Comparison of ENCODE assay signal across 33 cellular contexts in genomic region chr9:87278971-87279731, GRCh38.
DNase-seq lines count a peak whose midpoint lies in the region; ATAC-seq and TF ChIP-seq lines count a peak whose summit lies in the region.
"Had no signal": no experiment of that assay in that cellular context is flagged by ENCODE, and none has a peak within 500 bp of the region (broad histone marks: within the 10 kb centered on the region; RNA-seq: fewer than 3 reads in every experiment).

No MANE protein-coding gene starts in this region.

- intact Hi-C loops in mammary epithelial cell (cut with micrococcal nuclease): no loop called here

- no peak for ATAC-seq in GM18519 (IDR thresholded peaks at IDR 0.05; ENCODE audit: low FRiP score, unreplicated experiment)
- ATAC-seq: GM23338, Right ventricle myocardium inferior, sciatic nerve had no signal

- H3K27me3 ChIP-seq in mammary epithelial cell (ENCODE audit: insufficient read depth, low read length) (no peaks in the 10 kb centered on the region), mesenchymal stem cell (ENCODE audit: control insufficient read depth in 1 of 2, insufficient read depth in 1 of 2, low read length in 2 of 2) (no peaks in the 10 kb centered on the region)
- H3K27me3 ChIP-seq: adrenal gland, cardiac muscle cell, heart right ventricle, tibial artery had no signal

- H3K9me3 ChIP-seq in mammary epithelial cell (replicated peaks; ENCODE audit: insufficient read depth, low read length) (no peaks in the 10 kb centered on the region), mesenchymal stem cell (ENCODE audit: control insufficient read depth, low read length) (no peaks in the 10 kb centered on the region)
- H3K9me3 ChIP-seq: adrenal gland, heart right ventricle, prostate gland, tibial artery had no signal

- H4K91ac ChIP-seq in mesenchymal stem cell (ENCODE audit: low read length): no peak overlapping the region

- DNase-seq in HFFc6: peak; percentile 61
- peak; percentile 26 for DNase-seq in mammary epithelial cell
- DNase-seq in mesenchymal stem cell: peak; percentile 39
- no peak for DNase-seq in NCI-H82 (lab: John Stamatoyannopoulos, UW)
- DNase-seq in MV-4-11 (lab: John Stamatoyannopoulos, UW): no peak
- no peak for DNase-seq in ACHN
- DNase-seq: activated CD4-positive, alpha-beta memory T cell treated with anti-CD3 and anti-CD28 coated beads, Interleukin-2, amount 10 ng/mL, durations not matched to agents 7 days and 5 days; activated CD4-positive, alpha-beta T cell treated with anti-CD3 and anti-CD28 coated beads for 1 hour; activated CD8-positive, alpha-beta memory T cell treated with anti-CD3 and anti-CD28 coated beads, Interleukin-2, amount 50 U/mL, for 48 hours; activated naive CD4-positive, alpha-beta T cell treated with Interleukin-2 at 50 U/mL for 16 hours; adrenal gland; effector memory CD4-positive, alpha-beta T cell; GDM1; heart right ventricle; KG1; kidney; MM.1S; NCI-H1417; NCI-H2081; NCI-H2227 treated with DMSO at 0.1 percent for 48 hours; NCI-H69; stimulated activated CD4-positive, alpha-beta T cell treated with anti-CD3 and anti-CD28 coated beads, Interleukin-4, amount 100 ng/mL, for 1 hour; tibial artery had no signal

- H2BK120ac ChIP-seq in mesenchymal stem cell (ENCODE audit: low read depth, low read length): no peak overlapping the region

- H3K4ac ChIP-seq in mesenchymal stem cell (ENCODE audit: low read depth in 1 of 2, low read length in 2 of 2): no peak overlapping the region

- H3K9me3 Mint-ChIP-seq in HFFc6: 0 out of 2 replicates have a peak, but pooled peaks cover 3% of the 10 kb centered on the region
- H3K9me3 Mint-ChIP-seq: activated CD4-positive, alpha-beta memory T cell treated with anti-CD3 and anti-CD28 coated beads, Interleukin-2, amount 10 ng/mL, durations not matched to agents 7 days and 5 days; GM23338 had no signal

- BruUV-seq in mammary epithelial cell (replicated peaks; lab: Mats Ljungman, UMichigan): no TSS peak

- peak overlapping the region; percentile 82 for H2AFZ ChIP-seq in mammary epithelial cell (ENCODE audit: low read depth, low read length)
- H2AFZ ChIP-seq in mesenchymal stem cell (ENCODE audit: low read depth, low read length): no peak overlapping the region
- H2AFZ ChIP-seq: GM23338 had no signal

- H3K36me3 Mint-ChIP-seq in HFFc6 (ENCODE audit: low read depth): peaks cover 26% of the 10 kb centered on the region
- H3K36me3 Mint-ChIP-seq: CD14-positive monocyte, mesothelial cell of epicardium had no signal

- dilution Hi-C loops in mammary epithelial cell (cut with HindIII; ENCODE audit: low sequenced_read_pairs): no loop called here

- in situ Hi-C loops in mammary epithelial cell (cut with MboI; ENCODE audit: low sequenced_read_pairs in 2 of 2): no loop called here
- in situ Hi-C loops in ACHN (cut with HindIII; ENCODE audit: low pct_ligation_motif_present, low pct_unique_long_range_greater_than_20kb, low sequenced_read_pairs): no loop called here

- H3K4me2 ChIP-seq in mammary epithelial cell (ENCODE audit: insufficient read depth, low read depth, low read length): no peak overlapping the region
- no peak overlapping the region for H3K4me2 ChIP-seq in mesenchymal stem cell (ENCODE audit: low read length, poor library complexity, severe bottlenecking)
- H3K4me2 ChIP-seq: GM23338 had no signal

- TF ChIP-seq CTCF in HFFc6 (IDR thresholded peaks at IDR 0.05) (no peak), mammary epithelial cell (conservative IDR thresholded peaks at IDR 0.05 in 1 of 2, IDR thresholded peaks at IDR 0.05 in 1 of 2; ENCODE audit: extremely low read depth in 1 of 2, insufficient read depth in 1 of 2, low read depth in 1 of 2, low read length in 2 of 2) (no peak)

- peak overlapping the region; percentile 84 for H3K27ac Mint-ChIP-seq in HFFc6
- H3K27ac Mint-ChIP-seq: activated CD4-positive, alpha-beta memory T cell treated with anti-CD3 and anti-CD28 coated beads, Interleukin-2, amount 10 ng/mL, durations not matched to agents 7 days and 5 days; activated T-helper 1 cell treated with anti-CD3 and anti-CD28 coated beads, Interleukin-12 subunit alpha, Interleukin-12 subunit beta, Interleukin-2, Interleukin-4 antibody, amounts not matched to agents 30 ng/mL and 10 ng/mL and 1 ng/mL, durations not matched to agents 14 hours and 24 hours and 36 hours; CD14-positive monocyte; GM23338 had no signal

- H3K9ac ChIP-seq in mammary epithelial cell (ENCODE audit: insufficient read depth, low read length) (no peak overlapping the region), mesenchymal stem cell (ENCODE audit: low read length) (no peak overlapping the region)

- H3K27ac ChIP-seq in mammary epithelial cell (ENCODE audit: insufficient read depth, low read depth, low read length) (no peak overlapping the region), mesenchymal stem cell (ENCODE audit: low read length, poor library complexity, severe bottlenecking) (no peak overlapping the region)
- H3K27ac ChIP-seq: adrenal gland, cardiac muscle cell, coronary artery, heart right ventricle, prostate gland had no signal

- 39% methylated on average over 3 of the region's 3 CpGs for WGBS in mammary epithelial cell (ENCODE audit: low coverage, missing lambda C conversion rate)
- 79% methylated on average over 3 of the region's 3 CpGs for WGBS in mesenchymal stem cell

- peak overlapping the region; percentile 70 for H2AK5ac ChIP-seq in mesenchymal stem cell (ENCODE audit: low read length, severe bottlenecking)

- peak overlapping the region; percentile 39 for H2BK5ac ChIP-seq in mesenchymal stem cell (ENCODE audit: low read depth, low read length, poor library complexity, severe bottlenecking)

- H3K36me3 ChIP-seq in mammary epithelial cell (ENCODE audit: insufficient read depth, low read length): no peaks in the 10 kb centered on the region
- H3K36me3 ChIP-seq in mesenchymal stem cell (ENCODE audit: control insufficient read depth in 1 of 2, insufficient read depth in 2 of 2, low read depth in 1 of 2, low read length in 2 of 2): no peaks in the 10 kb centered on the region
- H3K36me3 ChIP-seq: adrenal gland, cardiac muscle cell, heart right ventricle, prostate gland, tibial artery had no signal

- peaks cover 98% of the 10 kb centered on the region for H3K4me1 Mint-ChIP-seq in HFFc6 (ENCODE audit: low read depth)
- H3K4me1 Mint-ChIP-seq: CD14-positive monocyte, GM23338 had no signal

- H3K4me3 Mint-ChIP-seq in HFFc6: peak overlapping the region; percentile 29; the same call in 1 of the 2 replicates
- H3K4me3 Mint-ChIP-seq: activated CD4-positive, alpha-beta memory T cell treated with anti-CD3 and anti-CD28 coated beads, Interleukin-2, amount 10 ng/mL, durations not matched to agents 7 days and 5 days; activated T-helper 1 cell treated with anti-CD3 and anti-CD28 coated beads, Interleukin-12 subunit alpha, Interleukin-12 subunit beta, Interleukin-2, Interleukin-4 antibody, amounts not matched to agents 30 ng/mL and 10 ng/mL and 1 ng/mL, durations not matched to agents 14 hours and 24 hours and 36 hours; CD14-positive monocyte; GM23338; mesothelial cell of epicardium had no signal

- H4K20me1 ChIP-seq in mammary epithelial cell (ENCODE audit: insufficient read depth, low read length): no peaks in the 10 kb centered on the region

- H3K18ac ChIP-seq in mesenchymal stem cell (ENCODE audit: low read depth in 1 of 2, low read length in 2 of 2): peak overlapping the region; percentile 64 to 75

- H3K4me3 ChIP-seq in mammary epithelial cell (replicated peaks in 1 of 3; ENCODE audit: insufficient read depth in 1 of 3, low read depth in 2 of 3, low read length in 3 of 3): no peak overlapping the region
- H3K4me3 ChIP-seq in mesenchymal stem cell (ENCODE audit: insufficient read depth in 1 of 2, low read depth in 1 of 2, low read length in 2 of 2): no peak overlapping the region
- H3K4me3 ChIP-seq: adrenal gland, cardiac muscle cell, coronary artery, GM23338, heart right ventricle, prostate gland, tibial artery had no signal

- CTCF ChIA-PET in mammary epithelial cell (lab: Charles Lee; ENCODE audit: low non-redundant PET): no interaction called here

- H3K79me1 ChIP-seq in mesenchymal stem cell (replicated peaks; ENCODE audit: low read length, poor library complexity, severe bottlenecking): no peaks in the 10 kb centered on the region

- peak overlapping the region in 1 of 2 experiments; percentile 65 for H2BK12ac ChIP-seq in mesenchymal stem cell (ENCODE audit: low read length in 2 of 2)

- H2BK15ac ChIP-seq in mesenchymal stem cell (ENCODE audit: low read depth, poor library complexity, severe bottlenecking): no peak overlapping the region

- H3K23ac ChIP-seq in mesenchymal stem cell (ENCODE audit: low read length in 2 of 2): no peak overlapping the region

- H3K27me3 Mint-ChIP-seq in HFFc6 (ENCODE audit: insufficient read depth): peaks cover 2% of the 10 kb centered on the region

- peaks cover 45% of the 10 kb centered on the region for H3K4me1 ChIP-seq in mammary epithelial cell (ENCODE audit: insufficient read depth, low read length)
- peaks cover 16% of the 10 kb centered on the region for H3K4me1 ChIP-seq in mesenchymal stem cell (ENCODE audit: control insufficient read depth, insufficient read depth, low read depth, low read length)
- H3K4me1 ChIP-seq: adrenal gland, heart right ventricle, prostate gland had no signal

- H4K8ac ChIP-seq in mesenchymal stem cell (ENCODE audit: low read length): no peak overlapping the region

- H3K79me2 ChIP-seq in mammary epithelial cell (ENCODE audit: insufficient read depth, low read length): no peaks in the 10 kb centered on the region

- no peak overlapping the region for H3K14ac ChIP-seq in mesenchymal stem cell (ENCODE audit: low read length in 2 of 2)

Comparison
In these comparisons a context has a peak if more than half of its experiments do, and no peak if none do; other contexts are left out.
1. DNase-seq: peak in HFFc6 (single experiment), mammary epithelial cell (single experiment) and mesenchymal stem cell (single experiment); none in NCI-H82 (single experiment), MV-4-11 (single experiment) and ACHN (single experiment).